In the genomic region with DNA sequence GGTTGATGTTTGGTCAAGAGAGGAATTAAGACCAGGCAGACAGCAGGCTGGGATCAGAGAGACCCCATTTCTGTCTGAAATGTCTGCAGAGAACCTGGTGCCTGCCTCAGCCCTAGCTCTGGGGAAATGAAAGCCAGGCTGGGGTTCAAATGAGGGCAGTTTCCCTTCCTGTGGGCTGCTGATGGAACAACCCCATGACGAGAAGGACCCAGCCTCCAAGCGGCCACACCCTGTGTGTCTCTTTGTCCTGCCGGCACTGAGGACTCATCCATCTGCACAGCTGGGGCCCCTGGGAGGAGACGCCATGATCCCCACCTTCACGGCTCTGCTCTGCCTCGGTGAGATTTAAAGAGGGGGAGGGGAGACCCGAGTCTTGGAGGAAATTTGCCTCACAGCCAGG, we compare ENCODE assay signal across 14 cellular contexts. TPM values are rescaled to one million over a fixed set of nuclear protein-coding genes. Genes with fewer than 3 reads are reported as not detected.
DNase-seq lines count a peak whose midpoint lies in the region; ATAC-seq and TF ChIP-seq lines count a peak whose summit lies in the region.
"Had no signal": no experiment of that assay in that cellular context is flagged by ENCODE, and none has a peak within 500 bp of the region (broad histone marks: within the 10 kb centered on the region; RNA-seq: fewer than 3 reads in every experiment).

Gene LILRB4, plus strand, starts transcription at position 256 of the 400 bp plus-strand sequence. Its CDS starts 49 bp downstream, at position 305.

- H3K4me1 Mint-ChIP-seq in activated CD4-positive, alpha-beta T cell treated with anti-CD3 and anti-CD28 coated beads, Interleukin-2, amount 10 ng/mL, durations not matched to agents 24 days and 14 days = no peaks in the 10 kb centered on the region
- no peaks in the 10 kb centered on the region for H3K4me1 Mint-ChIP-seq in HFFc6 (ENCODE audit: low read depth)

- no peak for TF ChIP-seq CTCF in transverse colon (IDR thresholded peaks at IDR 0.05)
- TF ChIP-seq CTCF in HFFc6 (IDR thresholded peaks at IDR 0.05) = no peak

- peak within 1 kb of the TSS in 1 of 4 donors; percentile 5 for H3K4me3 ChIP-seq in transverse colon
- H3K4me3 ChIP-seq: SJSA1 had no signal

- H3K36me3 ChIP-seq in transverse colon = no peaks in the 10 kb centered on the region
- H3K36me3 ChIP-seq: SJSA1 had no signal

- H3K9me3 Mint-ChIP-seq in activated CD4-positive, alpha-beta T cell treated with anti-CD3 and anti-CD28 coated beads, Interleukin-2, amount 10 ng/mL, durations not matched to agents 24 days and 14 days = no peaks in the 10 kb centered on the region
- no peaks in the 10 kb centered on the region for H3K9me3 Mint-ChIP-seq in activated naive CD4-positive, alpha-beta T cell treated with anti-CD3 and anti-CD28 coated beads, Interleukin-2, amount 50 U/mL, for 72 hours
- peaks cover 41% of the 10 kb centered on the region for H3K9me3 Mint-ChIP-seq in HFFc6

- no peaks in the 10 kb centered on the region for H3K4me1 ChIP-seq in transverse colon
- H3K4me1 ChIP-seq: SJSA1 had no signal

- H3K9me3 ChIP-seq in transverse colon = no peaks in the 10 kb centered on the region
- H3K9me3 ChIP-seq: SJSA1 had no signal

- no peak for DNase-seq in activated CD4-positive, alpha-beta T cell treated with anti-CD3 and anti-CD28 coated beads, Interleukin-2, amount 10 ng/mL, durations not matched to agents 24 days and 14 days
- no peak for DNase-seq in activated CD4-positive, alpha-beta T cell treated with anti-CD3 and anti-CD28 coated beads, Interleukin-2, amount 50 U/mL, for 48 hours
- DNase-seq in NOMO-1 treated with dmso at 0.1 percent for 144 hours (lab: John Stamatoyannopoulos, UW; ENCODE audit: unreplicated experiment) (peak; percentile 48), left lobe of liver (ENCODE audit: low spot score) (no peak), transverse colon (peak; percentile 32), HFFc6 (no peak)
- DNase-seq in activated naive CD4-positive, alpha-beta T cell treated with anti-CD3 and anti-CD28 coated beads, Interleukin-2, amount 50 U/mL, for 72 hours (ENCODE audit: low spot score in 2 of 2) = no peak
- DNase-seq: 8988T; activated CD8-positive, alpha-beta memory T cell treated with anti-CD3 and anti-CD28 coated beads, Interleukin-2, amount 50 U/mL, for 4 hours; NCI-H1092 treated with DMSO at 0.1 percent for 48 hours; NCI-H510A treated with DMSO at 0.1 percent for 48 hours had no signal

- H3K27me3 Mint-ChIP-seq in activated CD4-positive, alpha-beta T cell treated with anti-CD3 and anti-CD28 coated beads, Interleukin-2, amount 10 ng/mL, durations not matched to agents 24 days and 14 days = peaks cover 6% of the 10 kb centered on the region
- H3K27me3 Mint-ChIP-seq in HFFc6 (ENCODE audit: insufficient read depth) = 0 out of 2 replicates have a peak, but pooled peaks cover 1% of the 10 kb centered on the region

- peak; percentile 60 for ATAC-seq in left lobe of liver
- ATAC-seq in activated naive CD4-positive, alpha-beta T cell treated with anti-CD3 and anti-CD28 coated beads, Interleukin-2, amount 50 U/mL, for 72 hours = no peak
- no peak for ATAC-seq in HG03571 (IDR thresholded peaks at IDR 0.05; ENCODE audit: unreplicated experiment)

- H3K36me3 Mint-ChIP-seq in activated CD4-positive, alpha-beta T cell treated with anti-CD3 and anti-CD28 coated beads, Interleukin-2, amount 10 ng/mL, durations not matched to agents 24 days and 14 days (ENCODE audit: low read depth) = no peaks in the 10 kb centered on the region
- no peaks in the 10 kb centered on the region for H3K36me3 Mint-ChIP-seq in activated naive CD4-positive, alpha-beta T cell treated with anti-CD3 and anti-CD28 coated beads, Interleukin-2, amount 50 U/mL, for 72 hours
- H3K36me3 Mint-ChIP-seq in HFFc6 (ENCODE audit: low read depth) = no peaks in the 10 kb centered on the region

- no peak within 1 kb of the TSS for H3K27ac ChIP-seq in transverse colon
- H3K27ac ChIP-seq: SJSA1, VCaP had no signal

- 59% methylated on average over 7 of the region's 7 CpGs; no CpG with 5 or more reads in 1 of the 2 donors for WGBS in transverse colon (ENCODE audit: low coverage in 1 of 2), 2 donors

- peaks cover 6% of the 10 kb centered on the region for H3K27me3 ChIP-seq in transverse colon
- H3K27me3 ChIP-seq: SJSA1 had no signal

- no peak for TF ChIP-seq POLR2A in transverse colon (IDR thresholded peaks at IDR 0.05)

- in situ Hi-C loops in transverse colon (cut with MboI; ENCODE audit: low pct_ligation_motif_present in 1 of 4, low pct_unique_long_range_greater_than_20kb in 1 of 4, low sequenced_read_pairs in 3 of 4) = no loop called here

- intact Hi-C loops in activated CD4-positive, alpha-beta T cell treated with anti-CD3 and anti-CD28 coated beads, Interleukin-2, amount 10 ng/mL, durations not matched to agents 24 days and 14 days (cut with micrococcal nuclease) = no loop called here
- intact Hi-C loops in transverse colon (cut with DNase I; ENCODE audit: low total_unique reads) = no loop called here

- peak within 1 kb of the TSS; percentile 20 for H3K27ac Mint-ChIP-seq in activated CD4-positive, alpha-beta T cell treated with anti-CD3 and anti-CD28 coated beads, Interleukin-2, amount 10 ng/mL, durations not matched to agents 24 days and 14 days
- no peak within 1 kb of the TSS for H3K27ac Mint-ChIP-seq in activated naive CD4-positive, alpha-beta T cell treated with anti-CD3 and anti-CD28 coated beads, Interleukin-2, amount 50 U/mL, for 72 hours
- no peak within 1 kb of the TSS for H3K27ac Mint-ChIP-seq in HFFc6

- H3K4me3 Mint-ChIP-seq in activated CD4-positive, alpha-beta T cell treated with anti-CD3 and anti-CD28 coated beads, Interleukin-2, amount 10 ng/mL, durations not matched to agents 24 days and 14 days = no peak within 1 kb of the TSS
- no peak within 1 kb of the TSS for H3K4me3 Mint-ChIP-seq in HFFc6

- TF ChIP-seq EP300 in transverse colon (IDR thresholded peaks at IDR 0.05; ENCODE audit: low read depth) = no peak

RNA-seq across cellular contexts. Expression of gene LILRB4, which starts in this region (rescaled TPM):
- not detected in 2 replicates for total RNA-seq in activated CD4-positive, alpha-beta T cell treated with anti-CD3 and anti-CD28 coated beads, Interleukin-2, amount 10 ng/mL, durations not matched to agents 24 days and 14 days
- total RNA-seq in left lobe of liver (1.9 TPM), transverse colon (10 to 100 TPM in 1 of 4 donors, 1 to 10 TPM in 2, not detected in 1; 1.8 to 47.1 (median 4.0) TPM)
- total RNA-seq in activated naive CD4-positive, alpha-beta T cell treated with anti-CD3 and anti-CD28 coated beads, Interleukin-2, amount 50 U/mL, for 72 hours = not detected
- not detected for total RNA-seq in HFFc6 (2021; fragmentation: NEBNext Ultra II Directional; extraction: Animal tissue kit (Norgen Biotek cat#: 25700))
- total RNA-seq: SJSA1 had no signal

Comparison
In these comparisons a context has a peak if more than half of its experiments do, and no peak if none do; other contexts are left out.
1. DNase-seq: peak in NOMO-1 treated with dmso at 0.1 percent for 144 hours (single experiment) and transverse colon (single experiment); none in activated CD4-positive, alpha-beta T cell treated with anti-CD3 and anti-CD28 coated beads, Interleukin-2, amount 10 ng/mL, durations not matched to agents 24 days and 14 days (single experiment), activated CD4-positive, alpha-beta T cell treated with anti-CD3 and anti-CD28 coated beads, Interleukin-2, amount 50 U/mL, for 48 hours (0 of 2), left lobe of liver (single experiment), activated naive CD4-positive, alpha-beta T cell treated with anti-CD3 and anti-CD28 coated beads, Interleukin-2, amount 50 U/mL, for 72 hours (0 of 2) and HFFc6 (single experiment).